21 cellular contexts compared by ENCODE assay signal in genomic region chr11:133570376-133570775, GRCh38. TPM values are rescaled to one million over a fixed set of nuclear protein-coding genes. Genes with fewer than 3 reads are reported as not detected.
"Had no signal": no experiment of that assay in that cellular context is flagged by ENCODE, and none has a peak within 500 bp of the region (broad histone marks: within the 10 kb centered on the region; RNA-seq: fewer than 3 reads in every experiment).

No MANE protein-coding gene starts in this region.

- H2AFZ ChIP-seq: hepatocyte had no signal

- H3K79me2 ChIP-seq: hepatocyte had no signal

- H3K27ac ChIP-seq: hepatocyte, ovary, psoas muscle, right atrium auricular region, thoracic aorta, upper lobe of left lung, WERI-Rb-1 had no signal

- H3K4me1 ChIP-seq: psoas muscle, right atrium auricular region, upper lobe of left lung had no signal

- H3K27me3 ChIP-seq: ovary, right atrium auricular region, upper lobe of left lung had no signal

- FAIRE-seq: astrocyte had no signal

- H3K36me3 ChIP-seq: ovary, right atrium auricular region, thoracic aorta, upper lobe of left lung, WERI-Rb-1 had no signal

- H3K4me3 ChIP-seq: hepatocyte, ovary, psoas muscle, right atrium auricular region, thoracic aorta, upper lobe of left lung had no signal

- H3K4me2 ChIP-seq: hepatocyte had no signal

- ATAC-seq: activated T-helper 17 cell treated with anti-CD3 and anti-CD28 coated beads, Interleukin-2, amount 50 U/mL, for 72 hours; natural killer cell treated with Interleukin-12 subunit alpha and Interleukin-12 subunit beta and Interleukin-15 and Interleukin-18, amount 100 ng/mL, for 72 hours; psoas muscle; T-cell had no signal

- H3K9me3 ChIP-seq: ovary, psoas muscle, right atrium auricular region, thoracic aorta, upper lobe of left lung had no signal

- DNase-seq: activated CD4-positive, alpha-beta T cell treated with anti-CD3 and anti-CD28 coated beads for 1 hour; activated CD8-positive, alpha-beta memory T cell treated with anti-CD3 and anti-CD28 coated beads for 24 hours; activated CD8-positive, alpha-beta memory T cell treated with anti-CD3 and anti-CD28 coated beads, Interleukin-2, amount 50 U/mL, for 4 hours; activated T-cell treated with anti-CD3 and anti-CD28 coated beads, Interleukin-2, amount 50 U/mL, for 24 hours; cortex of kidney; endodermal cell; glutamatergic neuron; ovary; psoas muscle; stimulated activated CD4-positive, alpha-beta T cell treated with anti-CD3 and anti-CD28 coated beads, Interleukin-4, amount 100 ng/mL, for 24 hours; stimulated activated naive CD4-positive, alpha-beta T cell treated with Interleukin-2 at 50 U/mL for 16 hours; T-cell; upper lobe of left lung; WERI-Rb-1 had no signal

RNA-seq across cellular contexts. Expression of gene OPCML, which starts 38.1 kb away (rescaled TPM):
- total RNA-seq: activated T-helper 17 cell treated with anti-CD3 and anti-CD28 coated beads, Interleukin-2, amount 50 U/mL, for 72 hours; epithelial cell of proximal tubule; natural killer cell treated with Interleukin-12 subunit alpha and Interleukin-12 subunit beta and Interleukin-15 and Interleukin-18, amount 100 ng/mL, for 72 hours; T-cell; thoracic aorta had no signal
